ENCODE assay signal across 20 cellular contexts in the genomic region with DNA sequence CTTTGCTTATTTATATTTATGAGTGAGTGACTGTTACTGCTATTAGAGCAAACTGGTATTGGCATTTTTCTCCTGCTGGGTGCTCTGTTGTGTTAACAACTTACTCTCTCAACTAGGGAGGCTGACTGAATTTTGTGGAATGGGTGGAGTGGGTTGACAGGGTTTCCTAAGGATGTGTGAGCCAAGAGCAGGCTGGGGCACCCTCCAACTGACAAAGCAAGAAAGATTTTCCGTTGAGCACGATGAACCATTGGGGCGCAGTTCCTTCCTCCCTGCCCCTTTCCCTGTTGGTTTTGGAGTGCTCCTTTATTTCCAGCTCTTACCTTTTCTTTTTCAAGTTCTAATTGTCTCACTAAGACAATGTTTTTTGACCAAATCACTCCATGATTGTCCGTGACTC.
"Had no signal": no experiment of that assay in that cellular context is flagged by ENCODE, and none has a peak within 500 bp of the region (broad histone marks: within the 10 kb centered on the region; RNA-seq: fewer than 3 reads in every experiment).

No MANE protein-coding gene starts in this region.

- H3K9me3 Mint-ChIP-seq: naive thymus-derived CD8-positive, alpha-beta T cell; neural crest cell; stimulated activated naive CD8-positive, alpha-beta T cell treated with anti-CD3 and anti-CD28 coated beads, Interleukin-15, Interleukin-2, amounts not matched to agents 100 ng/mL and 50 ng/mL, for 24 hours had no signal

- ATAC-seq: gastrocnemius medialis; heart right ventricle; mucosa of descending colon; naive thymus-derived CD8-positive, alpha-beta T cell had no signal

- H3K4me3 Mint-ChIP-seq: naive thymus-derived CD8-positive, alpha-beta T cell; neural crest cell; stimulated activated naive CD8-positive, alpha-beta T cell treated with anti-CD3 and anti-CD28 coated beads, Interleukin-15, Interleukin-2, amounts not matched to agents 100 ng/mL and 50 ng/mL, for 24 hours had no signal

- H3K4me1 Mint-ChIP-seq: neural crest cell had no signal

- H3K9me3 ChIP-seq: esophagus muscularis mucosa, gastrocnemius medialis, heart right ventricle, mucosa of descending colon, ovary, right atrium auricular region, tibial artery, upper lobe of left lung, uterus had no signal

- H3K27me3 Mint-ChIP-seq: naive thymus-derived CD8-positive, alpha-beta T cell; stimulated activated naive CD8-positive, alpha-beta T cell treated with anti-CD3 and anti-CD28 coated beads, Interleukin-15, Interleukin-2, amounts not matched to agents 100 ng/mL and 50 ng/mL, for 24 hours had no signal

- DNase-seq: cortex of kidney; dorsolateral prefrontal cortex; effector CD8-positive, alpha-beta T cell; gastrocnemius medialis; heart right ventricle; hypothalamus; kidney glomerular epithelial cell; mammary epithelial cell; mucosa of descending colon; naive thymus-derived CD8-positive, alpha-beta T cell; ovary; small intestine; stimulated activated CD4-positive, alpha-beta T cell treated with anti-CD3 and anti-CD28 coated beads, Interleukin-2, amount 100 ng/mL, for 48 hours; tibial artery; upper lobe of left lung; uterus had no signal

- H3K27ac Mint-ChIP-seq: stimulated activated naive CD8-positive, alpha-beta T cell treated with anti-CD3 and anti-CD28 coated beads, Interleukin-15, Interleukin-2, amounts not matched to agents 100 ng/mL and 50 ng/mL, for 24 hours had no signal
